In the genomic region with DNA sequence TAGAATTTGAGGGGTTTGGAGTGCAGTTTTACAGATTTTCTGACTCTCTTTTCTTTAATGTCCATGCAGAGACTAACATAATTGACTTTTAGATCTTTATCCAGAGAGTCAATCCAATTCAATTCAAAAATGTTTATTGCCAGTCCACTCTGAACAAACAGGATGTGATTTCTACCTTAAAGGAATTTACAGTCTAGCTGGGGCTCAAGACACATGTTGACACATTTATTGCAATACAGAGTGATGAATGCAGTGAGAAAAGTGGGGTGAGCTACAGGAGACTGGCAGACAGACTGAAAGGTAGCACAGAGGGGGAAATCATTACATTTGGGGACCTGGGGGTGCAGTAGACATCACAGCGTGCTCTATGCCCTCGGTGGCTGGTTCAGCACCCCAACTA, we compare ENCODE assay signal across 25 cellular contexts.
A peak's percentile ranks its signal among the peaks of the same experiment; 100 is the strongest.
DNase-seq lines count a peak whose midpoint lies in the region; ATAC-seq, FAIRE-seq and TF ChIP-seq lines count a peak whose summit lies in the region.
"Had no signal": no experiment of that assay in that cellular context is flagged by ENCODE, and none has a peak within 500 bp of the region (broad histone marks: within the 10 kb centered on the region; RNA-seq: fewer than 3 reads in every experiment).

No MANE protein-coding gene starts in this region.

- H3K36me3 ChIP-seq in breast epithelium (no peaks in the 10 kb centered on the region), mammary epithelial cell (ENCODE audit: insufficient read depth, low read length) (no peaks in the 10 kb centered on the region), bronchial epithelial cell (ENCODE audit: control insufficient read depth, insufficient read depth, low read length) (no peaks in the 10 kb centered on the region), upper lobe of left lung (no peaks in the 10 kb centered on the region)
- H3K36me3 ChIP-seq: BLaER1 treated with 17β-estradiol and CSF1 and Interleukin-3, amounts not matched to agents 10 nM and 100 nM; SJCRH30 had no signal

- H3K4me1 Mint-ChIP-seq in mesothelial cell of epicardium = peaks cover 44% of the 10 kb centered on the region

- H3K4me1 ChIP-seq in breast epithelium (peaks cover 0 to 6% of the 10 kb centered on the region in 2 donors), mammary epithelial cell (ENCODE audit: insufficient read depth, low read length) (no peaks in the 10 kb centered on the region), upper lobe of left lung (peaks cover 0 to 4% (median 0%) of the 10 kb centered on the region in 4 donors)
- H3K4me1 ChIP-seq: BLaER1 treated with 17β-estradiol and CSF1 and Interleukin-3, amounts not matched to agents 10 nM and 100 nM; SJCRH30 had no signal

- no peak for FAIRE-seq in bronchial epithelial cell (lab: Jason Lieb, UNC)
- FAIRE-seq: A204.1, GM12892, GM19239, RCC 7860 had no signal

- TF ChIP-seq EP300 in upper lobe of left lung (IDR thresholded peaks at IDR 0.05) = no peak

- H3K9me3 ChIP-seq in breast epithelium (no peaks in the 10 kb centered on the region), mammary epithelial cell (replicated peaks; ENCODE audit: insufficient read depth, low read length) (peaks cover 5% of the 10 kb centered on the region), upper lobe of left lung (no peaks in the 10 kb centered on the region)
- H3K9me3 ChIP-seq: SJCRH30 had no signal

- no peak overlapping the region for H3K9ac ChIP-seq in mammary epithelial cell (ENCODE audit: insufficient read depth, low read length)
- H3K9ac ChIP-seq: BLaER1 treated with 17β-estradiol and CSF1 and Interleukin-3, amounts not matched to agents 10 nM and 100 nM had no signal

- no peaks in the 10 kb centered on the region for H3K79me2 ChIP-seq in mammary epithelial cell (ENCODE audit: insufficient read depth, low read length)

- no peak overlapping the region for H2AFZ ChIP-seq in mammary epithelial cell (ENCODE audit: low read depth, low read length)

- ATAC-seq in upper lobe of left lung (ENCODE audit: low FRiP score in 2 of 2) (no peak), SK-N-SH treated with all-trans-retinoic acid at 6 μM for 48 hours (no peak)

- no peak overlapping the region for H3K4me2 ChIP-seq in mammary epithelial cell (ENCODE audit: insufficient read depth, low read depth, low read length)
- H3K4me2 ChIP-seq: BLaER1 treated with 17β-estradiol and CSF1 and Interleukin-3, amounts not matched to agents 10 nM and 100 nM had no signal

- H4K20me1 ChIP-seq in mammary epithelial cell (ENCODE audit: insufficient read depth, low read length) = no peaks in the 10 kb centered on the region
- H4K20me1 ChIP-seq: BLaER1 treated with 17β-estradiol and CSF1 and Interleukin-3, amounts not matched to agents 10 nM and 100 nM had no signal

- no peaks in the 10 kb centered on the region for H3K36me3 Mint-ChIP-seq in mesothelial cell of epicardium

- TF ChIP-seq POLR2A in breast epithelium (IDR thresholded peaks at IDR 0.05) (no peak), upper lobe of left lung (IDR thresholded peaks at IDR 0.05) (no peak)

- H3K27me3 Mint-ChIP-seq in mesothelial cell of epicardium (ENCODE audit: low read depth) = no peaks in the 10 kb centered on the region

- no peak for TF ChIP-seq CTCF in breast epithelium (IDR thresholded peaks at IDR 0.05)
- TF ChIP-seq CTCF in mammary epithelial cell (conservative IDR thresholded peaks at IDR 0.05 in 1 of 2, IDR thresholded peaks at IDR 0.05 in 1 of 2; ENCODE audit: extremely low read depth in 1 of 2, insufficient read depth in 1 of 2, low read depth in 1 of 2, low read length in 2 of 2) = no peak
- no peak for TF ChIP-seq CTCF in bronchial epithelial cell (IDR thresholded peaks at IDR 0.05; ENCODE audit: insufficient read depth, low read length, severe bottlenecking)
- TF ChIP-seq CTCF in mesothelial cell of epicardium (IDR thresholded peaks at IDR 0.05; ENCODE audit: unreplicated experiment) = no peak
- no peak for TF ChIP-seq CTCF in upper lobe of left lung (IDR thresholded peaks at IDR 0.05)

- H3K27me3 ChIP-seq in breast epithelium = no peaks in the 10 kb centered on the region
- H3K27me3 ChIP-seq in mammary epithelial cell (ENCODE audit: insufficient read depth, low read length) = no peaks in the 10 kb centered on the region
- H3K27me3 ChIP-seq in bronchial epithelial cell (ENCODE audit: control insufficient read depth, insufficient read depth, low read length) = no peaks in the 10 kb centered on the region
- no peaks in the 10 kb centered on the region for H3K27me3 ChIP-seq in upper lobe of left lung
- H3K27me3 ChIP-seq: BLaER1 treated with 17β-estradiol and CSF1 and Interleukin-3, amounts not matched to agents 10 nM and 100 nM; SJCRH30 had no signal

- CTCF ChIA-PET in mammary epithelial cell (lab: Charles Lee; ENCODE audit: low non-redundant PET) = no interaction called here

- WGBS in mammary epithelial cell (ENCODE audit: low coverage, missing lambda C conversion rate) = 18% methylated on average over 2 of the region's 2 CpGs
- 85% methylated on average over 2 of the region's 2 CpGs for whole genome bisulfite sequencing in upper lobe of left lung, 2 donors

- H3K27ac ChIP-seq in breast epithelium = peak overlapping the region; percentile 54 to 77
- no peak overlapping the region for H3K27ac ChIP-seq in mammary epithelial cell (ENCODE audit: insufficient read depth, low read depth, low read length)
- peak overlapping the region in 3 of 4 donors; percentile 2 to 58 (median 41) for H3K27ac ChIP-seq in upper lobe of left lung
- H3K27ac ChIP-seq: BLaER1 treated with 17β-estradiol and CSF1 and Interleukin-3, amounts not matched to agents 10 nM and 100 nM; SJCRH30 had no signal

- no TSS peak for BruUV-seq in mammary epithelial cell (replicated peaks; lab: Mats Ljungman, UMichigan)

- H3K4me3 Mint-ChIP-seq in mesothelial cell of epicardium = no peak overlapping the region
- H3K4me3 Mint-ChIP-seq: CD4-positive, alpha-beta T cell had no signal

- H3K4me3 ChIP-seq in breast epithelium (no peak overlapping the region), mammary epithelial cell (replicated peaks in 1 of 3; ENCODE audit: insufficient read depth in 1 of 3, low read depth in 2 of 3, low read length in 3 of 3) (no peak overlapping the region), bronchial epithelial cell (ENCODE audit: low read depth, low read length) (no peak overlapping the region), upper lobe of left lung (no peak overlapping the region)
- H3K4me3 ChIP-seq: BLaER1 treated with 17β-estradiol and CSF1 and Interleukin-3, amounts not matched to agents 10 nM and 100 nM; SJCRH30 had no signal

- intact Hi-C loops in breast epithelium (cut with DNase I; ENCODE audit: low total_unique reads) = no loop called here
- intact Hi-C loops in mammary epithelial cell (cut with micrococcal nuclease) = no loop called here

- in situ Hi-C loops in mammary epithelial cell (cut with MboI; ENCODE audit: low sequenced_read_pairs in 2 of 2) = no loop called here

- H3K27ac Mint-ChIP-seq in mesothelial cell of epicardium = peak overlapping the region; percentile 64
- H3K27ac Mint-ChIP-seq: CD4-positive, alpha-beta T cell had no signal

- H3K9me3 Mint-ChIP-seq in mesothelial cell of epicardium = peaks cover 4% of the 10 kb centered on the region
- H3K9me3 Mint-ChIP-seq: CD4-positive, alpha-beta T cell had no signal

- dilution Hi-C loops in mammary epithelial cell (cut with HindIII; ENCODE audit: low sequenced_read_pairs) = no loop called here

- no peak for DNase-seq in breast epithelium (ENCODE audit: low spot score in 2 of 2)
- no peak for DNase-seq in mammary epithelial cell
- DNase-seq in bronchial epithelial cell (ENCODE audit: low read depth) = peak; percentile 6
- DNase-seq in mesothelial cell of epicardium (ENCODE audit: low spot score in 2 of 2, unreplicated experiment in 2 of 2) = no peak
- DNase-seq in upper lobe of left lung = no peak
- DNase-seq in DMS153 (lab: John Stamatoyannopoulos, UW) = no peak
- no peak for DNase-seq in GM03348 (ENCODE audit: low spot score)
- DNase-seq: AML-193; CD4-positive, alpha-beta T cell; EL; GF-D8; NCI-H1105 treated with DMSO at 0.1 percent for 48 hours; NCI-H146; NCI-H1930; NCI-H2107; NCI-H446; NCI-H524 treated with DMSO at 0.1 percent for 48 hours; NCI-H774; SJCRH30 had no signal

TF ChIP-seq in SK-N-SH treated with all-trans-retinoic acid at 6 μM for 48 hours, 23 proteins besides CTCF, POLR2A, EP300 and RAD21:
- TF ChIP-seq SNAI2 (CRISPR knock-in tag; IDR thresholded peaks at IDR 0.05) (no peak), ISL1 (CRISPR knock-in tag; IDR thresholded peaks at IDR 0.05) (no peak), PATZ1 (CRISPR knock-in tag; IDR thresholded peaks at IDR 0.05; ENCODE audit: borderline replicate concordance) (no peak), ZFP30 (CRISPR knock-in tag; IDR thresholded peaks at IDR 0.05) (no peak)
